Comparison of ENCODE assay signal across 10 cellular contexts in the genomic region with DNA sequence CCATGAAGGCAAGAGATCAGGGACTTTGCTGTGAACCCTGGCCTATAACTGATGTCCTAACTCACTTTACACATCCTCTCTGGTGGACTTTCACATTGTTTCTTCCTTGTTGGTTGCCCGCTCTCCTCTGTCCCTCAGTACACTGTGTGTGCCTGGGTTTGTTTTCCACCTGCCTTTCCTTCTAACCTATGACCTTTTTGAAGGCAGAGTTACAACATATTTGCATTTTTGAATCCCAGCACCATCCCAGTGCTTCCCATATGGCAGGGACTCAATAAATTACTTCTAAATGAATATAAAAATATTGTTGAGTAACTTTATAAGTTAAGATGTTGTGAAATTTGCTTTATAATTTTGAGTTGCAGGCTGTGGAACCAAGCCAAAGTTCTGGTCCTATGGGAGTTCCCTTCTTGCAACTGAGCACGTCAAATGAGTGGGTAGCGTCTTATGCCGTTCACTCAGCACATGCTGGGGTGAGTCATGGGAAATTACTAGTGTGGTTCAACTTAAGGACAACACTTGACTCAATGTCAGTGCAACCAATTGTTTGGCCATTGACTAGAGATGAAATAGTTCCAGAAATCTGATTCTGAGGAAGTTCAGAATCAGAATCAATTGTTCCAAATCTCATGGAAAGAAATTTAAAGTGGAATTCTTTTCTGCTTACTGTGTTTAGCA.
DNase-seq lines count a peak whose midpoint lies in the region; ATAC-seq and TF ChIP-seq lines count a peak whose summit lies in the region.
"Had no signal": no experiment of that assay in that cellular context is flagged by ENCODE, and none has a peak within 500 bp of the region (broad histone marks: within the 10 kb centered on the region; RNA-seq: fewer than 3 reads in every experiment).

No MANE protein-coding gene starts in this region.

- H3K9me3 ChIP-seq in RWPE2 (ENCODE audit: severe bottlenecking) = no peaks in the 10 kb centered on the region
- H3K9me3 ChIP-seq: neutrophil had no signal

- intact Hi-C loops in Right ventricle myocardium superior (cut with DNase I) = no loop called here

- no peaks in the 10 kb centered on the region for H3K27me3 ChIP-seq in RWPE2 (ENCODE audit: insufficient read depth, poor library complexity, severe bottlenecking)
- H3K27me3 ChIP-seq: neutrophil had no signal

- no peak for TF ChIP-seq CTCF in RWPE2 (IDR thresholded peaks at IDR 0.05; ENCODE audit: poor library complexity, severe bottlenecking)

- H3K4me1 ChIP-seq in RWPE2 (ENCODE audit: insufficient read depth, poor library complexity, severe bottlenecking) = peaks cover 10% of the 10 kb centered on the region

- peak overlapping the region; percentile 36 for H3K27ac ChIP-seq in RWPE2 (ENCODE audit: poor library complexity, severe bottlenecking)
- H3K27ac ChIP-seq: 22Rv1, neutrophil had no signal

- H3K4me3 ChIP-seq in RWPE2 (ENCODE audit: severe bottlenecking) = no peak overlapping the region

- ATAC-seq in HG02798 (IDR thresholded peaks at IDR 0.05; ENCODE audit: poor library complexity, unreplicated experiment) (peak; percentile 86), RWPE2 (ENCODE audit: low read depth) (peak; percentile 100), Right ventricle myocardium superior (ENCODE audit: poor library complexity) (peak; percentile 95)

- H3K36me3 ChIP-seq in RWPE2 (ENCODE audit: low read depth) = no peaks in the 10 kb centered on the region
- H3K36me3 ChIP-seq: neutrophil had no signal

- DNase-seq in DMS 273 (lab: John Stamatoyannopoulos, UW; ENCODE audit: unreplicated experiment) = peak; percentile 59
- DNase-seq in DMS 273 treated with DMSO at 0.1 percent for 48 hours (lab: John Stamatoyannopoulos, UW) = no peak
- peak; percentile 83 for DNase-seq in RWPE2 (ENCODE audit: low spot score)
- peak; percentile 56 for DNase-seq in Right ventricle myocardium superior
- no peak for DNase-seq in retina
- DNase-seq in NCI-H2107 treated with DMSO at 0.1 percent for 48 hours (lab: John Stamatoyannopoulos, UW; ENCODE audit: unreplicated experiment) = no peak
- no peak for DNase-seq in COR-L47 (lab: John Stamatoyannopoulos, UW)

Comparison
In these comparisons a context has a peak if more than half of its experiments do, and no peak if none do; other contexts are left out.
1. DNase-seq: peak in DMS 273 (single experiment), RWPE2 (single experiment) and Right ventricle myocardium superior (single experiment); none in DMS 273 treated with DMSO at 0.1 percent for 48 hours (single experiment), retina (single experiment), NCI-H2107 treated with DMSO at 0.1 percent for 48 hours (single experiment) and COR-L47 (single experiment).
2. Peak in every context shown above with its lines, with median percentiles within 50 percentile points of each other: ATAC-seq.